Comparison of ENCODE assay signal across 20 cellular contexts in the genomic region with DNA sequence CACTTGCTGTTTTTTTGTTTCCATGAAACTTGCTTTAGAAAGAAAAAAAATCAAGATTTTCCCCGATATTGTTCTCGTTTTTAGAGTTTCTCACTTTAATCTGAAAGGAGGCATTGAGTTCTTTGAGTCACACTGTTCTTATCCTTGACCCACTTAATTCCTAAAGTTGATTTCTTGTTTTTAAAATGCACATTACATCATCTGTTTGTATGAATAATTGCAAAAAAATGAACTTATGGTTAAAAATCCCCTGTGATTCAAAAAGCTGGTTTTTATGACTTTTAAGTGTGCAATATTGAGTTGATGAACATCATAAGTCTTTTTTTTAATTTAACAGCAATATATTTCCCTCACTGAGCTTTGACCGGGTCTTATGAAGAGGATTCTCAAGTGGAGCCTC.
A peak's percentile ranks its signal among the peaks of the same experiment; 100 is the strongest.
DNase-seq lines count a peak whose midpoint lies in the region; ATAC-seq, FAIRE-seq and TF ChIP-seq lines count a peak whose summit lies in the region.
"Had no signal": no experiment of that assay in that cellular context is flagged by ENCODE, and none has a peak within 500 bp of the region (broad histone marks: within the 10 kb centered on the region; RNA-seq: fewer than 3 reads in every experiment).

No MANE protein-coding gene starts in this region.

- H3K27ac ChIP-seq in Karpas-422 (ENCODE audit: low read length) (no peak overlapping the region), HepG2 (ENCODE audit: extremely low read length, insufficient read depth, low read length) (no peak overlapping the region)
- H3K27ac ChIP-seq: A549, HL-60 had no signal

- CTCF ChIA-PET in HepG2 (lab: Yijun Ruan, JAX; ENCODE audit: low intra/inter-chr PET ratio, low total read pairs), result no interaction called here

- no TSS peak for BruUV-seq in HepG2 (replicated peaks; lab: Mats Ljungman, UMichigan)

- in situ Hi-C loops in HepG2 (cut with HindIII; ENCODE audit: extremely low pct_ligation_motif_present, low pct_unique_long_range_greater_than_20kb), result no loop called here

- H3K4me3 ChIP-seq in adipocyte (ENCODE audit: low read length), result no peak overlapping the region
- H3K4me3 ChIP-seq in fibroblast of villous mesenchyme (ENCODE audit: low read depth, low read length), result no peak overlapping the region
- H3K4me3 ChIP-seq in Karpas-422 (ENCODE audit: low read length), result no peak overlapping the region
- H3K4me3 ChIP-seq in HepG2 (replicated peaks in 1 of 3; ENCODE audit: insufficient read depth in 1 of 3, low read depth in 2 of 3, low read length in 3 of 3), result no peak overlapping the region
- H3K4me3 ChIP-seq: A549, K562 had no signal

- H3K9me3 ChIP-seq in adipocyte (ENCODE audit: control insufficient read depth, low read length), result no peaks in the 10 kb centered on the region
- H3K9me3 ChIP-seq in Karpas-422 (ENCODE audit: low read length), result no peaks in the 10 kb centered on the region
- H3K9me3 ChIP-seq in HepG2 (ENCODE audit: low read length), result no peaks in the 10 kb centered on the region
- H3K9me3 ChIP-seq: A549, BE2C had no signal

- no peak overlapping the region for H3K4me2 ChIP-seq in Karpas-422 (ENCODE audit: low read depth, low read length, poor library complexity, severe bottlenecking)
- no peak overlapping the region for H3K4me2 ChIP-seq in HepG2 (ENCODE audit: low read depth, low read length)
- H3K4me2 ChIP-seq: A549 had no signal

- intact Hi-C loops in HepG2 (cut with micrococcal nuclease; ENCODE audit: unreplicated experiment), result no loop called here

- no peak for TF ChIP-seq CTCF in fibroblast of villous mesenchyme (IDR thresholded peaks at IDR 0.05; ENCODE audit: insufficient read depth, low read depth, low read length)
- TF ChIP-seq CTCF in HepG2 (CRISPR knock-in tag; IDR thresholded peaks at IDR 0.05), result no peak

- TF ChIP-seq EP300 in HepG2 (IDR thresholded peaks at IDR 0.05; ENCODE audit: low read depth in 2 of 2, low read length in 2 of 2) (no peak), HepG2 (CRISPR knock-in tag; IDR thresholded peaks at IDR 0.05; ENCODE audit: borderline replicate concordance) (no peak)

- 14% methylated on average over 3 of the region's 3 CpGs for WGBS in HepG2 (ENCODE audit: low lambda C conversion rate)

- no peak for TF ChIP-seq POLR2A in GM12891 (IDR thresholded peaks at IDR 0.05; ENCODE audit: low read depth, low read length)
- no peak for TF ChIP-seq POLR2A in HepG2 (IDR thresholded peaks at IDR 0.05; ENCODE audit: insufficient read depth in 1 of 2, low read depth in 2 of 2, low read length in 2 of 2)

- no peak for FAIRE-seq in GM12891 (lab: Jason Lieb, UNC)
- no peak for FAIRE-seq in HepG2 (lab: Jason Lieb, UNC)
- FAIRE-seq: A549, D721Med, K562 had no signal

- H4K20me1 ChIP-seq in Karpas-422 (ENCODE audit: insufficient read depth, low read depth, low read length) (no peaks in the 10 kb centered on the region), HepG2 (ENCODE audit: insufficient read depth, low read length) (no peaks in the 10 kb centered on the region)

- H3K4me1 ChIP-seq in adipocyte (ENCODE audit: control insufficient read depth, insufficient read depth, low read length) (peaks cover 22% of the 10 kb centered on the region), Karpas-422 (ENCODE audit: low read length) (no peaks in the 10 kb centered on the region), HepG2 (ENCODE audit: insufficient read depth, low read length) (no peaks in the 10 kb centered on the region)
- H3K4me1 ChIP-seq: A549 had no signal

- H2AFZ ChIP-seq in Karpas-422 (ENCODE audit: low read length) (no peak overlapping the region), HepG2 (ENCODE audit: low read length) (no peak overlapping the region)

- POLR2A ChIA-PET in HepG2 (lab: Yijun Ruan, JAX), result no interaction called here

- no peak for TF ChIP-seq RAD21 in HepG2 (CRISPR knock-in tag; IDR thresholded peaks at IDR 0.05)

- no peak for ATAC-seq in HepG2
- no peak for ATAC-seq in HG02852 (IDR thresholded peaks at IDR 0.05; ENCODE audit: unreplicated experiment)
- ATAC-seq: A549; CD8-positive, alpha-beta T cell; K562 had no signal

- no peaks in the 10 kb centered on the region for H3K27me3 ChIP-seq in adipocyte (replicated peaks; ENCODE audit: control insufficient read depth, insufficient read depth, low read length)
- no peaks in the 10 kb centered on the region for H3K27me3 ChIP-seq in Karpas-422 (ENCODE audit: low read length)
- H3K27me3 ChIP-seq in HepG2 (ENCODE audit: control insufficient read depth in 1 of 2, insufficient read depth in 2 of 2, low read length in 2 of 2), result no peaks in the 10 kb centered on the region
- H3K27me3 ChIP-seq: BE2C had no signal

- H3K9ac ChIP-seq in adipocyte (ENCODE audit: low read length), result no peak overlapping the region
- H3K9ac ChIP-seq in Karpas-422 (ENCODE audit: low read length), result no peak overlapping the region
- H3K9ac ChIP-seq in HepG2 (ENCODE audit: insufficient read depth, low read depth, low read length), result no peak overlapping the region

- no peaks in the 10 kb centered on the region for H3K9me2 ChIP-seq in Karpas-422 (replicated peaks; ENCODE audit: insufficient read depth, low read length)

- peak; percentile 63 for DNase-seq in HCEC 1CT
- peak; percentile 16 for DNase-seq in adipocyte (ENCODE audit: low read depth)
- peak; percentile 20 for DNase-seq in fibroblast of villous mesenchyme (ENCODE audit: low read depth)
- DNase-seq in Karpas-422, result no peak
- no peak for DNase-seq in GM12891 (ENCODE audit: insufficient read length, low spot score)
- DNase-seq in HepG2 (ENCODE audit: low spot score), result no peak
- DNase-seq: BE2C; CD8-positive, alpha-beta T cell; COR-L47; DMS153; DMS79 treated with DMSO at 0.1 percent for 48 hours; GF-D8; GOT3; H9; HFFc6 had no signal

- H3K36me3 ChIP-seq in adipocyte (ENCODE audit: control insufficient read depth, insufficient read depth, low read length, severe bottlenecking), result no peaks in the 10 kb centered on the region
- H3K36me3 ChIP-seq in Karpas-422 (ENCODE audit: insufficient read depth, low read length), result no peaks in the 10 kb centered on the region
- no peaks in the 10 kb centered on the region for H3K36me3 ChIP-seq in HepG2 (replicated peaks in 1 of 2; ENCODE audit: control insufficient read depth in 1 of 2, insufficient read depth in 2 of 2, low read length in 2 of 2)
- H3K36me3 ChIP-seq: BE2C had no signal

- H3K79me2 ChIP-seq in Karpas-422 (ENCODE audit: low read length) (no peaks in the 10 kb centered on the region), HepG2 (ENCODE audit: insufficient read depth, low read length) (no peaks in the 10 kb centered on the region)

TF ChIP-seq in GM12891, 5 proteins besides CTCF, POLR2A, EP300 and RAD21:
- TF ChIP-seq POU2F2 (IDR thresholded peaks at IDR 0.05; ENCODE audit: low read depth, low read length) (no peak), TAF1 (IDR thresholded peaks at IDR 0.05; ENCODE audit: low read depth, low read length) (no peak), POLR2AphosphoS5 (IDR thresholded peaks at IDR 0.05; ENCODE audit: low read depth, low read length) (no peak), SPI1 (IDR thresholded peaks at IDR 0.05; ENCODE audit: low read depth, low read length) (no peak), PAX5 (IDR thresholded peaks at IDR 0.05; ENCODE audit: insufficient read depth, low read length, severe bottlenecking) (no peak)

TF ChIP-seq in HepG2, 621 proteins besides CTCF, POLR2A, EP300 and RAD21 (continues in another document):
- no peak for TF ChIP-seq HOXA7 (CRISPR knock-in tag; IDR thresholded peaks at IDR 0.05)
- TF ChIP-seq ZSCAN25 (CRISPR knock-in tag; IDR thresholded peaks at IDR 0.05), result no peak
- TF ChIP-seq SMC3 (IDR thresholded peaks at IDR 0.05; ENCODE audit: low read length), result no peak
- TF ChIP-seq, protein P1, sequence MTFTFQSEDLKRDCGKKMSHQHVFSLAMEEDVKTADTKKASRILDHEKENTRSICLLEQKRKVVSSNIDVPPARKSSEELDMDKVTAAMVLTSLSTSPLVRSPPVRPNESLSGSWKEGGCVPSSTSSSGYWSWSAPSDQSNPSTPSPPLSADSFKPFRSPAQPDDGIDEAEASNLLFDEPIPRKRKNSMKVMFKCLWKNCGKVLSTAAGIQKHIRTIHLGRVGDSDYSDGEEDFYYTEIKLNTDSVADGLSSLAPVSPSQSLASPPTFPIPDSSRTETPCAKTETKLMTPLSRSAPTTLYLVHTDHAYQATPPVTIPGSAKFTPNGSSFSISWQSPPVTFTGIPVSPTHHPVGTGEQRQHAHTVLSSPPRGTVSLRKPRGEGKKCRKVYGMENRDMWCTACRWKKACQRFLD (CRISPR knock-in tag; IDR thresholded peaks at IDR 0.05; ENCODE audit: borderline replicate concordance), result no peak
- no peak for TF ChIP-seq MYC (CRISPR knock-in tag; IDR thresholded peaks at IDR 0.05; ENCODE audit: borderline replicate concordance)
- no peak for TF ChIP-seq ZNF24 (IDR thresholded peaks at IDR 0.05)
- no peak for TF ChIP-seq TGIF2 (CRISPR knock-in tag; IDR thresholded peaks at IDR 0.05)
- TF ChIP-seq SOX13 (IDR thresholded peaks at IDR 0.05), result no peak
- no peak for TF ChIP-seq SOX13 (CRISPR knock-in tag; conservative IDR thresholded peaks at IDR 0.05 in 1 of 2, IDR thresholded peaks at IDR 0.05 in 1 of 2)
- TF ChIP-seq, protein P2, sequence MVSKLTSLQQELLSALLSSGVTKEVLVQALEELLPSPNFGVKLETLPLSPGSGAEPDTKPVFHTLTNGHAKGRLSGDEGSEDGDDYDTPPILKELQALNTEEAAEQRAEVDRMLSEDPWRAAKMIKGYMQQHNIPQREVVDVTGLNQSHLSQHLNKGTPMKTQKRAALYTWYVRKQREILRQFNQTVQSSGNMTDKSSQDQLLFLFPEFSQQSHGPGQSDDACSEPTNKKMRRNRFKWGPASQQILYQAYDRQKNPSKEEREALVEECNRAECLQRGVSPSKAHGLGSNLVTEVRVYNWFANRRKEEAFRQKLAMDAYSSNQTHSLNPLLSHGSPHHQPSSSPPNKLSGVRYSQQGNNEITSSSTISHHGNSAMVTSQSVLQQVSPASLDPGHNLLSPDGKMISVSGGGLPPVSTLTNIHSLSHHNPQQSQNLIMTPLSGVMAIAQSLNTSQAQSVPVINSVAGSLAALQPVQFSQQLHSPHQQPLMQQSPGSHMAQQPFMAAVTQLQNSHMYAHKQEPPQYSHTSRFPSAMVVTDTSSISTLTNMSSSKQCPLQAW (CRISPR knock-in tag; IDR thresholded peaks at IDR 0.05), result no peak
- TF ChIP-seq, protein P3, sequence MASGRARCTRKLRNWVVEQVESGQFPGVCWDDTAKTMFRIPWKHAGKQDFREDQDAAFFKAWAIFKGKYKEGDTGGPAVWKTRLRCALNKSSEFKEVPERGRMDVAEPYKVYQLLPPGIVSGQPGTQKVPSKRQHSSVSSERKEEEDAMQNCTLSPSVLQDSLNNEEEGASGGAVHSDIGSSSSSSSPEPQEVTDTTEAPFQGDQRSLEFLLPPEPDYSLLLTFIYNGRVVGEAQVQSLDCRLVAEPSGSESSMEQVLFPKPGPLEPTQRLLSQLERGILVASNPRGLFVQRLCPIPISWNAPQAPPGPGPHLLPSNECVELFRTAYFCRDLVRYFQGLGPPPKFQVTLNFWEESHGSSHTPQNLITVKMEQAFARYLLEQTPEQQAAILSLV (CRISPR knock-in tag; IDR thresholded peaks at IDR 0.05; ENCODE audit: borderline replicate concordance), result no peak

Comparison
In these comparisons a context has a peak if more than half of its experiments do, and no peak if none do; other contexts are left out.
1. DNase-seq: peak in HCEC 1CT (single experiment), adipocyte (single experiment) and fibroblast of villous mesenchyme (single experiment); none in Karpas-422 (single experiment), GM12891 (single experiment) and HepG2 (single experiment).